ENCODE assay signal across 30 cellular contexts in genomic region chr1:4003846-4004505, GRCh38.
"Had no signal": no experiment of that assay in that cellular context is flagged by ENCODE, and none has a peak within 500 bp of the region (broad histone marks: within the 10 kb centered on the region; RNA-seq: fewer than 3 reads in every experiment).

No MANE protein-coding gene starts in this region.

- H3K4me3 Mint-ChIP-seq: activated CD4-positive, alpha-beta memory T cell treated with anti-CD3 and anti-CD28 coated beads, Interleukin-2, amount 10 ng/mL, durations not matched to agents 7 days and 5 days; activated CD4-positive, alpha-beta T cell treated with anti-CD3 and anti-CD28 coated beads, Interleukin-2, amount 10 ng/mL, durations not matched to agents 24 days and 14 days; activated naive CD4-positive, alpha-beta T cell treated with anti-CD3 and anti-CD28 coated beads for 36 hours; activated naive CD8-positive, alpha-beta T cell treated with anti-CD3 and anti-CD28 coated beads, Interleukin-2, amount 10 ng/mL, durations not matched to agents 7 days and 5 days; activated T-cell treated with anti-CD3 and anti-CD28 coated beads, Interleukin-2, amount 50 U/mL, for 24 hours; activated T-helper 17 cell treated with anti-CD3 and anti-CD28 coated beads, Interleukin-2, amount 50 U/mL, for 72 hours; endodermal cell; immature natural killer cell; naive thymus-derived CD8-positive, alpha-beta T cell; stimulated activated memory B cell treated with anti-CD40 and anti-IgM and Interleukin-4, amounts not matched to agents 10 μg/mL and 1 μg/mL and 100 μg/mL, for 72 hours; T-helper 17 cell had no signal

- H3K4me1 ChIP-seq: prostate gland, sigmoid colon, tibial nerve had no signal

- H3K27me3 ChIP-seq: brain microvascular endothelial cell, ovary, tibial nerve had no signal

- H3K36me3 ChIP-seq: brain microvascular endothelial cell, neutrophil, ovary, prostate gland, sigmoid colon, tibial nerve had no signal

- H3K27ac Mint-ChIP-seq: activated CD4-positive, alpha-beta memory T cell treated with anti-CD3 and anti-CD28 coated beads, Interleukin-2, amount 10 ng/mL, durations not matched to agents 7 days and 5 days; activated CD4-positive, alpha-beta T cell treated with anti-CD3 and anti-CD28 coated beads, Interleukin-2, amount 10 ng/mL, durations not matched to agents 24 days and 14 days; activated naive CD4-positive, alpha-beta T cell treated with anti-CD3 and anti-CD28 coated beads for 36 hours; activated naive CD8-positive, alpha-beta T cell treated with anti-CD3 and anti-CD28 coated beads, Interleukin-2, amount 10 ng/mL, durations not matched to agents 7 days and 5 days; activated T-cell treated with anti-CD3 and anti-CD28 coated beads, Interleukin-2, amount 50 U/mL, for 24 hours; activated T-helper 17 cell treated with anti-CD3 and anti-CD28 coated beads, Interleukin-2, amount 50 U/mL, for 72 hours; endodermal cell; naive thymus-derived CD8-positive, alpha-beta T cell; T-helper 17 cell had no signal

- H3K9me3 ChIP-seq: ovary, prostate gland had no signal

- ATAC-seq: activated T-helper 17 cell treated with anti-CD3 and anti-CD28 coated beads, Interleukin-2, amount 50 U/mL, for 72 hours; esophagus mucosa; left colon; naive thymus-derived CD8-positive, alpha-beta T cell; SK-N-SH treated with all-trans-retinoic acid at 6 μM for 48 hours; stimulated activated memory B cell treated with anti-CD40 and anti-IgM and Interleukin-4, amounts not matched to agents 10 μg/mL and 1 μg/mL and 100 μg/mL, for 72 hours; T-helper 17 cell had no signal

- H3K27me3 Mint-ChIP-seq: activated CD4-positive, alpha-beta memory T cell treated with anti-CD3 and anti-CD28 coated beads, Interleukin-2, amount 10 ng/mL, durations not matched to agents 7 days and 5 days; activated CD4-positive, alpha-beta T cell treated with anti-CD3 and anti-CD28 coated beads, Interleukin-2, amount 10 ng/mL, durations not matched to agents 24 days and 14 days had no signal

- H3K36me3 Mint-ChIP-seq: activated naive CD8-positive, alpha-beta T cell treated with anti-CD3 and anti-CD28 coated beads, Interleukin-2, amount 10 ng/mL, durations not matched to agents 7 days and 5 days had no signal

- H3K4me1 Mint-ChIP-seq: activated CD4-positive, alpha-beta memory T cell treated with anti-CD3 and anti-CD28 coated beads, Interleukin-2, amount 10 ng/mL, durations not matched to agents 7 days and 5 days; activated CD4-positive, alpha-beta T cell treated with anti-CD3 and anti-CD28 coated beads, Interleukin-2, amount 10 ng/mL, durations not matched to agents 24 days and 14 days; activated T-helper 17 cell treated with anti-CD3 and anti-CD28 coated beads, Interleukin-2, amount 50 U/mL, for 72 hours; endodermal cell had no signal

- H3K27ac ChIP-seq: brain microvascular endothelial cell, neutrophil, ovary, prostate gland, sigmoid colon, tibial nerve had no signal

- DNase-seq: activated CD4-positive, alpha-beta memory T cell treated with anti-CD3 and anti-CD28 coated beads, Interleukin-2, amount 10 ng/mL, durations not matched to agents 7 days and 5 days; activated CD4-positive, alpha-beta T cell treated with anti-CD3 and anti-CD28 coated beads, Interleukin-2, amount 10 ng/mL, durations not matched to agents 24 days and 14 days; activated CD4-positive, CD25-positive, alpha-beta regulatory T cell treated with anti-CD3 and anti-CD28 coated beads, Interleukin-2, amount 50 U/mL, for 72 hours; activated CD8-positive, alpha-beta memory T cell treated with anti-CD3 and anti-CD28 coated beads, Interleukin-2, amount 50 U/mL, for 48 hours; activated naive CD4-positive, alpha-beta T cell treated with anti-CD3 and anti-CD28 coated beads for 36 hours; activated naive CD8-positive, alpha-beta T cell treated with anti-CD3 and anti-CD28 coated beads, Interleukin-2, amount 10 ng/mL, durations not matched to agents 7 days and 5 days; activated T-cell treated with anti-CD3 and anti-CD28 coated beads, Interleukin-2, amount 50 U/mL, for 24 hours; amniotic stem cell; brain microvascular endothelial cell; caudate nucleus; foreskin fibroblast; hypothalamus; immature natural killer cell; left colon; naive thymus-derived CD8-positive, alpha-beta T cell; ovary; retina; small intestine; stimulated activated CD4-positive, alpha-beta T cell treated with anti-CD3 and anti-CD28 coated beads, Interleukin-4, amount 100 ng/mL, for 4 hours; stimulated activated CD8-positive, alpha-beta memory T cell treated with anti-CD3 and anti-CD28 coated beads, Interleukin-4, amount 100 ng/mL, for 48 hours; T-helper 17 cell had no signal

- H3K4me3 ChIP-seq: ovary, prostate gland, sigmoid colon, tibial nerve had no signal
